ENCODE assay signal across 21 cellular contexts in the genomic region with DNA sequence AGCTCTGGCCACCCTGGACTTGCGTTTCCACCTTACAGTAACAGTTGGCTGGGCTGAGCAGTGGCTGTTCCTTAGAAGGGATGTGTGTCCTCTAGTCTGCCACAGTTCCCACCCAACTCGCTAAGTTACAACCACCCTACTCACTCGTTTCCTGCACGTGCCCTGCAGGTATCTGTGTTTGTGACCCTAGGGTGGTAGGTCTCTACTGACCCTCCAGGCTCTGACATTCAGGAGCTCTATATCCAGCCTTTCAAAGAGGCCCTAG.
DNase-seq lines count a peak whose midpoint lies in the region; ATAC-seq and TF ChIP-seq lines count a peak whose summit lies in the region.
"Had no signal": no experiment of that assay in that cellular context is flagged by ENCODE, and none has a peak within 500 bp of the region (broad histone marks: within the 10 kb centered on the region; RNA-seq: fewer than 3 reads in every experiment).

No MANE protein-coding gene starts in this region.

- H3K4me3 Mint-ChIP-seq in activated CD4-positive, alpha-beta T cell treated with anti-CD3 and anti-CD28 coated beads, Interleukin-2, amount 10 ng/mL, durations not matched to agents 24 days and 14 days, result peak overlapping the region; percentile 39
- no peak overlapping the region for H3K4me3 Mint-ChIP-seq in stimulated activated memory B cell treated with anti-CD40 and anti-IgM and Interleukin-4, amounts not matched to agents 10 μg/mL and 1 μg/mL and 100 μg/mL, for 72 hours

- no peaks in the 10 kb centered on the region for H3K27me3 Mint-ChIP-seq in activated CD4-positive, alpha-beta T cell treated with anti-CD3 and anti-CD28 coated beads, Interleukin-2, amount 10 ng/mL, durations not matched to agents 24 days and 14 days
- H3K27me3 Mint-ChIP-seq in stimulated activated memory B cell treated with anti-CD40 and anti-IgM and Interleukin-4, amounts not matched to agents 10 μg/mL and 1 μg/mL and 100 μg/mL, for 72 hours, result no peaks in the 10 kb centered on the region
- H3K27me3 Mint-ChIP-seq: progenitor cell of endocrine pancreas had no signal

- no peaks in the 10 kb centered on the region for H4K20me1 ChIP-seq in OCI-LY3 (ENCODE audit: insufficient read depth, low read length)

- TF ChIP-seq CTCF in OCI-LY3 (IDR thresholded peaks at IDR 0.05; ENCODE audit: low read depth, low read length), result no peak

- H3K9me3 Mint-ChIP-seq in activated CD4-positive, alpha-beta T cell treated with anti-CD3 and anti-CD28 coated beads, Interleukin-2, amount 10 ng/mL, durations not matched to agents 24 days and 14 days, result no peaks in the 10 kb centered on the region
- no peaks in the 10 kb centered on the region for H3K9me3 Mint-ChIP-seq in stimulated activated memory B cell treated with anti-CD40 and anti-IgM and Interleukin-4, amounts not matched to agents 10 μg/mL and 1 μg/mL and 100 μg/mL, for 72 hours

- H3K4me2 ChIP-seq in OCI-LY3 (ENCODE audit: low read length), result peak overlapping the region; percentile 27; the same call in 1 of the 2 replicates
- H3K4me2 ChIP-seq: PC-9 had no signal

- H2AFZ ChIP-seq in OCI-LY3 (ENCODE audit: low read depth, low read length), result no peak overlapping the region
- H2AFZ ChIP-seq: PC-9 had no signal

- no peak overlapping the region for H3K4me3 ChIP-seq in OCI-LY3 (ENCODE audit: low read length)
- H3K4me3 ChIP-seq: body of pancreas, gastroesophageal sphincter, PC-9, SJSA1, upper lobe of left lung had no signal

- no peaks in the 10 kb centered on the region for H3K27me3 ChIP-seq in OCI-LY3 (ENCODE audit: low read depth, low read length)
- H3K27me3 ChIP-seq: body of pancreas, gastroesophageal sphincter, SJSA1, upper lobe of left lung had no signal

- no peak for DNase-seq in activated CD4-positive, alpha-beta T cell treated with anti-CD3 and anti-CD28 coated beads, Interleukin-2, amount 10 ng/mL, durations not matched to agents 24 days and 14 days
- no peak for DNase-seq in activated CD4-positive, alpha-beta T cell treated with anti-CD3 and anti-CD28 coated beads for 48 hours
- DNase-seq in caudate nucleus (lab: John Stamatoyannopoulos, UW) (no peak), NCI-H748 (lab: John Stamatoyannopoulos, UW; ENCODE audit: unreplicated experiment) (no peak), DMS 273 (lab: John Stamatoyannopoulos, UW; ENCODE audit: unreplicated experiment) (no peak)
- DNase-seq: activated CD4-positive, alpha-beta T cell treated with anti-CD3 and anti-CD28 coated beads, Interleukin-2, amount 50 U/mL, for 4 hours; activated effector memory CD4-positive, alpha-beta T cell treated with anti-CD3 and anti-CD28 coated beads, Interleukin-2, amount 50 U/mL, for 16 hours; body of pancreas; COR-L47; left ventricle myocardium superior; NCI-H2171 treated with DMSO at 0.1 percent for 48 hours; NCI-H748 treated with DMSO at 0.1 percent for 48 hours; PC-9; small intestine; upper lobe of left lung had no signal

- H3K9ac ChIP-seq in OCI-LY3 (ENCODE audit: low read length), result no peak overlapping the region

- H3K9me3 ChIP-seq in OCI-LY3 (ENCODE audit: insufficient read depth, low read length), result no peaks in the 10 kb centered on the region
- H3K9me3 ChIP-seq: body of pancreas, SJSA1, upper lobe of left lung had no signal

- H3K36me3 Mint-ChIP-seq in activated CD4-positive, alpha-beta T cell treated with anti-CD3 and anti-CD28 coated beads, Interleukin-2, amount 10 ng/mL, durations not matched to agents 24 days and 14 days (ENCODE audit: low read depth), result peaks cover 46% of the 10 kb centered on the region
- H3K36me3 Mint-ChIP-seq in stimulated activated memory B cell treated with anti-CD40 and anti-IgM and Interleukin-4, amounts not matched to agents 10 μg/mL and 1 μg/mL and 100 μg/mL, for 72 hours, result peaks cover 60% of the 10 kb centered on the region

- intact Hi-C loops in activated CD4-positive, alpha-beta T cell treated with anti-CD3 and anti-CD28 coated beads, Interleukin-2, amount 10 ng/mL, durations not matched to agents 24 days and 14 days (cut with micrococcal nuclease), result loop anchor here (2.0 kb wide), 2 partner anchors 21 to 43 kb away; no protein-coding TSS in a partner anchor

- H3K4me1 ChIP-seq in OCI-LY3 (ENCODE audit: low read length), result peaks cover 52% of the 10 kb centered on the region

- peak overlapping the region; percentile 98 for H3K27ac Mint-ChIP-seq in activated CD4-positive, alpha-beta T cell treated with anti-CD3 and anti-CD28 coated beads, Interleukin-2, amount 10 ng/mL, durations not matched to agents 24 days and 14 days
- H3K27ac Mint-ChIP-seq in stimulated activated memory B cell treated with anti-CD40 and anti-IgM and Interleukin-4, amounts not matched to agents 10 μg/mL and 1 μg/mL and 100 μg/mL, for 72 hours, result peak overlapping the region; percentile 94
- H3K27ac Mint-ChIP-seq: progenitor cell of endocrine pancreas had no signal

- no peak for ATAC-seq in stimulated activated memory B cell treated with anti-CD40 and anti-IgM and Interleukin-4, amounts not matched to agents 10 μg/mL and 1 μg/mL and 100 μg/mL, for 72 hours
- no peak for ATAC-seq in GM19467 (IDR thresholded peaks at IDR 0.05; ENCODE audit: unreplicated experiment)
- ATAC-seq: body of pancreas, gastroesophageal sphincter, left ventricle myocardium superior had no signal

- H3K27ac ChIP-seq in OCI-LY3 (ENCODE audit: low read length), result no peak overlapping the region
- H3K27ac ChIP-seq in caudate nucleus (ENCODE audit: low read depth, low read length), result peak overlapping the region; percentile 98
- H3K27ac ChIP-seq: body of pancreas, gastroesophageal sphincter, PC-9, SJSA1 had no signal

- H3K36me3 ChIP-seq in OCI-LY3 (replicated peaks; ENCODE audit: low read depth, low read length), result no peaks in the 10 kb centered on the region
- H3K36me3 ChIP-seq: gastroesophageal sphincter had no signal

- H3K4me1 Mint-ChIP-seq in activated CD4-positive, alpha-beta T cell treated with anti-CD3 and anti-CD28 coated beads, Interleukin-2, amount 10 ng/mL, durations not matched to agents 24 days and 14 days, result peaks cover 82% of the 10 kb centered on the region
- peaks cover 99% of the 10 kb centered on the region for H3K4me1 Mint-ChIP-seq in stimulated activated memory B cell treated with anti-CD40 and anti-IgM and Interleukin-4, amounts not matched to agents 10 μg/mL and 1 μg/mL and 100 μg/mL, for 72 hours

- no peaks in the 10 kb centered on the region for H3K79me2 ChIP-seq in OCI-LY3 (ENCODE audit: low read length)
